Comparison of ENCODE assay signal across 17 cellular contexts in genomic region chr4:124785645-124786044, GRCh38.
A peak's percentile ranks its signal among the peaks of the same experiment; 100 is the strongest.
DNase-seq lines count a peak whose midpoint lies in the region; ATAC-seq, FAIRE-seq and TF ChIP-seq lines count a peak whose summit lies in the region.
"Had no signal": no experiment of that assay in that cellular context is flagged by ENCODE, and none has a peak within 500 bp of the region (broad histone marks: within the 10 kb centered on the region; RNA-seq: fewer than 3 reads in every experiment).

No MANE protein-coding gene starts in this region.

- H3K4me1 ChIP-seq in OCI-LY1 (ENCODE audit: insufficient read depth, low read length, severe bottlenecking) (no peaks in the 10 kb centered on the region), osteoblast (ENCODE audit: insufficient read depth, low read length) (no peaks in the 10 kb centered on the region)
- H3K4me1 ChIP-seq: A549, Peyer's patch had no signal

- H4K20me1 ChIP-seq in OCI-LY1 (ENCODE audit: insufficient read depth, low read length) (no peaks in the 10 kb centered on the region), osteoblast (ENCODE audit: insufficient read depth, low read length) (no peaks in the 10 kb centered on the region)

- no peak overlapping the region for H3K4me2 ChIP-seq in OCI-LY1 (ENCODE audit: low read length)
- H3K4me2 ChIP-seq in osteoblast (ENCODE audit: insufficient read depth, low read length): no peak overlapping the region
- H3K4me2 ChIP-seq: A549 had no signal

- H3K79me2 ChIP-seq in OCI-LY1 (ENCODE audit: insufficient read depth, low read length): no peaks in the 10 kb centered on the region
- no peaks in the 10 kb centered on the region for H3K79me2 ChIP-seq in osteoblast (ENCODE audit: insufficient read depth, low read length)

- H3K9ac ChIP-seq in OCI-LY1 (ENCODE audit: low read length): no peak overlapping the region

- no peak overlapping the region for H3K27ac ChIP-seq in OCI-LY1 (ENCODE audit: low read depth, low read length, poor library complexity, severe bottlenecking)
- no peak overlapping the region for H3K27ac ChIP-seq in osteoblast (ENCODE audit: low read depth, low read length)
- H3K27ac ChIP-seq: A549, Peyer's patch had no signal

- peak; percentile 7; the same call in 1 of the 2 replicates for TF ChIP-seq CTCF in OCI-LY1 (IDR thresholded peaks at IDR 0.05; ENCODE audit: low read length)
- TF ChIP-seq CTCF in osteoblast (IDR thresholded peaks at IDR 0.05; ENCODE audit: extremely low read depth, low read depth, low read length): peak; percentile 12

- H3K36me3 ChIP-seq in OCI-LY1 (ENCODE audit: insufficient read depth, low read length) (no peaks in the 10 kb centered on the region), osteoblast (ENCODE audit: insufficient read depth, low read length) (no peaks in the 10 kb centered on the region)
- H3K36me3 ChIP-seq: Peyer's patch had no signal

- H3F3A ChIP-seq in OCI-LY1 (ENCODE audit: insufficient read depth, low read length): no peaks in the 10 kb centered on the region

- FAIRE-seq in colon (lab: Jason Lieb, UNC): peak; percentile 33
- FAIRE-seq: A549 had no signal

- H3K9me2 ChIP-seq in OCI-LY1 (ENCODE audit: low read depth, low read length): no peaks in the 10 kb centered on the region

- H2AFZ ChIP-seq in OCI-LY1 (ENCODE audit: low read length) (no peak overlapping the region), osteoblast (ENCODE audit: low read length) (no peak overlapping the region)

- no peak for ATAC-seq in GM18861 (IDR thresholded peaks at IDR 0.05; ENCODE audit: unreplicated experiment)
- no peak for ATAC-seq in GM19452 (IDR thresholded peaks at IDR 0.05; ENCODE audit: unreplicated experiment)
- no peak for ATAC-seq in GM18907 (IDR thresholded peaks at IDR 0.05; ENCODE audit: unreplicated experiment)
- ATAC-seq: A549 had no signal

- peak; percentile 2 for DNase-seq in ELR (ENCODE audit: low read depth)
- DNase-seq in osteoblast (ENCODE audit: insufficient read length, low spot score, missing footprints): no peak
- DNase-seq in HuH-7 (ENCODE audit: low spot score): no peak
- DNase-seq: DMS 273 treated with DMSO at 0.1 percent for 48 hours, H7, NCI-H1417 treated with DMSO at 0.1 percent for 48 hours, NCI-H2029, NCI-H2171 treated with DMSO at 0.1 percent for 48 hours, NCI-H774, Peyer's patch, SHP77 had no signal

- H3K27me3 ChIP-seq in OCI-LY1 (ENCODE audit: insufficient read depth, low read length): no peaks in the 10 kb centered on the region
- no peaks in the 10 kb centered on the region for H3K27me3 ChIP-seq in osteoblast (ENCODE audit: insufficient read depth, low read length)
- H3K27me3 ChIP-seq: Peyer's patch had no signal

- H3K4me3 ChIP-seq in OCI-LY1 (ENCODE audit: low read depth, low read length, poor library complexity, severe bottlenecking): no peak overlapping the region
- no peak overlapping the region for H3K4me3 ChIP-seq in osteoblast (ENCODE audit: insufficient read depth, low read length)
- H3K4me3 ChIP-seq: A549, Peyer's patch had no signal

- H3K9me3 ChIP-seq in OCI-LY1 (ENCODE audit: low read length) (no peaks in the 10 kb centered on the region), osteoblast (ENCODE audit: low read depth, low read length) (no peaks in the 10 kb centered on the region)
- H3K9me3 ChIP-seq: A549, Peyer's patch had no signal
